ENCODE assay signal across 1 cellular context in genomic region chr3:114718897-114719208, GRCh38.
TF ChIP-seq lines count a peak whose summit lies in the region.

No MANE protein-coding gene starts in this region.

TF ChIP-seq in HepG2, 621 proteins besides CTCF, POLR2A, EP300 and RAD21 (continued from another document):
- TF ChIP-seq HNF1A (IDR thresholded peaks at IDR 0.05; ENCODE audit: low read depth) (peak; percentile 85), HNF1A (CRISPR knock-in tag; IDR thresholded peaks at IDR 0.05; ENCODE audit: borderline replicate concordance) (no peak; the same call in 1 of the 2 replicates), ZNF563 (CRISPR knock-in tag; IDR thresholded peaks at IDR 0.05) (no peak), KAT7 (CRISPR knock-in tag; IDR thresholded peaks at IDR 0.05; ENCODE audit: borderline replicate concordance) (no peak), HOMEZ (CRISPR knock-in tag; IDR thresholded peaks at IDR 0.05; ENCODE audit: low read depth) (no peak), ARID3A (IDR thresholded peaks at IDR 0.05; ENCODE audit: low read depth, low read length) (peak; percentile 59; the same call in 1 of the 2 replicates), ZNF652 (CRISPR knock-in tag; IDR thresholded peaks at IDR 0.05; ENCODE audit: borderline replicate concordance, low read depth) (peak; percentile 52; the same call in 1 of the 2 replicates), ZSCAN9 (CRISPR knock-in tag; IDR thresholded peaks at IDR 0.05; ENCODE audit: borderline replicate concordance) (no peak), GABPA (IDR thresholded peaks at IDR 0.05; ENCODE audit: low read depth, low read length) (no peak), GABPA (CRISPR knock-in tag; IDR thresholded peaks at IDR 0.05; ENCODE audit: low read depth) (no peak), ZNF101 (CRISPR knock-in tag; IDR thresholded peaks at IDR 0.05; ENCODE audit: borderline replicate concordance, low read depth) (no peak), THAP11 (CRISPR knock-in tag; IDR thresholded peaks at IDR 0.05) (0 out of 2 replicates have a peak, but pooled peaks have one; percentile 22)
TF ChIP-seq in HepG2: peak in this region for 6.
